Comparison of ENCODE assay signal across 16 cellular contexts in genomic region chr7:155858521-155859061, GRCh38. TPM values are rescaled to one million over a fixed set of nuclear protein-coding genes. Genes with fewer than 3 reads are reported as not detected.
A peak's percentile ranks its signal among the peaks of the same experiment; 100 is the strongest.
DNase-seq lines count a peak whose midpoint lies in the region; ATAC-seq, FAIRE-seq and TF ChIP-seq lines count a peak whose summit lies in the region.
"Had no signal": no experiment of that assay in that cellular context is flagged by ENCODE, and none has a peak within 500 bp of the region (broad histone marks: within the 10 kb centered on the region; RNA-seq: fewer than 3 reads in every experiment).

No MANE protein-coding gene starts in this region.

- no peak for ATAC-seq in GM12878
- no peak for ATAC-seq in HG03521 (IDR thresholded peaks at IDR 0.05; ENCODE audit: unreplicated experiment)
- no peak for ATAC-seq in psoas muscle
- ATAC-seq: foreskin keratinocyte had no signal

- peak; percentile 65 for FAIRE-seq in HTR-8/SVneo (lab: Jason Lieb, UNC)
- FAIRE-seq in GM12878 (lab: Jason Lieb, UNC), result no peak

- no peaks in the 10 kb centered on the region for H3K79me2 ChIP-seq in GM12878 (ENCODE audit: control insufficient read depth, insufficient read depth, low read length)

- no TSS peak for BruUV-seq in GM12878 (replicated peaks; lab: Mats Ljungman, UMichigan)

- H3K9me3 ChIP-seq in GM12878 (replicated peaks; ENCODE audit: control insufficient read depth, insufficient read depth, low read length) (no peaks in the 10 kb centered on the region), psoas muscle (peaks cover 6% of the 10 kb centered on the region)
- H3K9me3 ChIP-seq in CD4-positive, alpha-beta memory T cell (ENCODE audit: control insufficient read depth in 1 of 2, low read length in 2 of 2), result no peaks in the 10 kb centered on the region

- SMC1A ChIA-PET in GM12878 (lab: Charles Lee; ENCODE audit: uncharacterized antibody, unreplicated experiment), result interaction anchor here (0.6 kb wide), 1 partner anchor 15 kb away, joined by 3 read pairs; no protein-coding TSS in a partner anchor

- 14% methylated on average over 3 of the region's 3 CpGs for WGBS in GM12878 (ENCODE audit: insufficient coverage, insufficient replicate concordance, low lambda C conversion rate, missing lambda C conversion rate)
- WGBS in psoas muscle, 3 donors, result 35 to 47% (median 36%) methylated on average over 3 of the region's 3 CpGs

- POLR2A ChIA-PET in GM12878 (lab: Charles Lee), result no interaction called here
- POLR2A ChIA-PET in CD4-positive, alpha-beta memory T cell (lab: Charles Lee; ENCODE audit: partially characterized antibody), result no interaction called here

- H3K4me1 Mint-ChIP-seq in CD4-positive, alpha-beta memory T cell, result no peaks in the 10 kb centered on the region
- H3K4me1 Mint-ChIP-seq: activated naive CD8-positive, alpha-beta T cell treated with anti-CD3 and anti-CD28 coated beads for 36 hours; immature natural killer cell had no signal

- H3K4me3 Mint-ChIP-seq in CD4-positive, alpha-beta memory T cell, result no peak overlapping the region
- H3K4me3 Mint-ChIP-seq: activated naive CD8-positive, alpha-beta T cell treated with anti-CD3 and anti-CD28 coated beads for 36 hours; dendritic cell treated with granulocyte-macrophage colony-stimulating factor and Interleukin-4, amounts not matched to agents 40 ng/mL and 50 ng/mL, for 4 days; immature natural killer cell had no signal

- H4K20me1 ChIP-seq in GM12878 (ENCODE audit: control insufficient read depth, insufficient read depth), result no peaks in the 10 kb centered on the region

- CTCF ChIA-PET in GM12878 (lab: Yijun Ruan, JAX), result no interaction called here
- CTCF ChIA-PET in CD4-positive, alpha-beta memory T cell (lab: Charles Lee; ENCODE audit: partially characterized antibody), result no interaction called here

- H3K4me3 ChIP-seq in GM12878 (no peak overlapping the region), psoas muscle (no peak overlapping the region)
- no peak overlapping the region for H3K4me3 ChIP-seq in CD4-positive, alpha-beta memory T cell (ENCODE audit: low read length in 2 of 2)

- H3K27me3 ChIP-seq in GM12878 (replicated peaks in 1 of 2; ENCODE audit: control insufficient read depth in 2 of 2, insufficient read depth in 2 of 2, low read length in 1 of 2) (no peaks in the 10 kb centered on the region), psoas muscle (ENCODE audit: insufficient read depth in 3 of 3, low read length in 2 of 3) (peaks cover 0 to 6% (median 2%) of the 10 kb centered on the region in 3 donors)
- no peaks in the 10 kb centered on the region for H3K27me3 ChIP-seq in CD4-positive, alpha-beta memory T cell (ENCODE audit: insufficient read depth, low read length)
- H3K27me3 ChIP-seq: foreskin keratinocyte had no signal

- H3K4me2 ChIP-seq in GM12878 (ENCODE audit: control insufficient read depth, insufficient read depth), result no peak overlapping the region

- no peak for TF ChIP-seq CTCF in GM12878 (IDR thresholded peaks at IDR 0.05 in 2 of 3, conservative IDR thresholded peaks at IDR 0.05 in 1 of 3; ENCODE audit: control insufficient read depth in 2 of 3, extremely low read depth in 1 of 3, insufficient read depth in 1 of 3, low read depth in 3 of 3, low read length in 3 of 3)
- no peak for TF ChIP-seq CTCF in psoas muscle (IDR thresholded peaks at IDR 0.05)

- H3K4me1 ChIP-seq in GM12878 (ENCODE audit: control insufficient read depth, insufficient read depth, low read length) (no peaks in the 10 kb centered on the region), psoas muscle (no peaks in the 10 kb centered on the region)
- no peaks in the 10 kb centered on the region for H3K4me1 ChIP-seq in CD4-positive, alpha-beta memory T cell (ENCODE audit: insufficient read depth, low read length)
- H3K4me1 ChIP-seq: foreskin keratinocyte had no signal

- in situ Hi-C loops in ACHN (cut with HindIII; ENCODE audit: low pct_ligation_motif_present, low pct_unique_long_range_greater_than_20kb, low sequenced_read_pairs), result no loop called here
- in situ Hi-C loops in GM12878 (cut with MboI), result no loop called here

- no peak overlapping the region for H3K27ac Mint-ChIP-seq in CD4-positive, alpha-beta memory T cell
- H3K27ac Mint-ChIP-seq: activated naive CD8-positive, alpha-beta T cell treated with anti-CD3 and anti-CD28 coated beads for 36 hours; dendritic cell treated with granulocyte-macrophage colony-stimulating factor and Interleukin-4, amounts not matched to agents 40 ng/mL and 50 ng/mL, for 4 days; immature natural killer cell had no signal

- no peak for TF ChIP-seq RAD21 in GM12878 (IDR thresholded peaks at IDR 0.05; ENCODE audit: insufficient read depth, low read depth, low read length)

- no peak overlapping the region for H3K9ac ChIP-seq in GM12878 (ENCODE audit: control insufficient read depth, insufficient read depth, low read length)

- DNase-seq in ACHN, result peak; percentile 74
- DNase-seq in HTR-8/SVneo (ENCODE audit: insufficient read length, low spot score), result peak; percentile 30
- no peak for DNase-seq in GM12878 (ENCODE audit: low read depth, low spot score)
- peak; percentile 77 for DNase-seq in kidney tubule cell (ENCODE audit: low spot score)
- DNase-seq in CD4-positive, alpha-beta memory T cell, result no peak
- no peak for DNase-seq in NCI-H2171 treated with DMSO at 0.1 percent for 48 hours (lab: John Stamatoyannopoulos, UW)
- no peak for DNase-seq in psoas muscle
- DNase-seq: activated naive CD8-positive, alpha-beta T cell treated with anti-CD3 and anti-CD28 coated beads for 36 hours; DMS79 treated with DMSO at 0.1 percent for 48 hours; immature natural killer cell; NCI-H1048; NCI-H446 treated with DMSO at 0.1 percent for 48 hours; posterior cingulate gyrus had no signal

- intact Hi-C loops in GM12878 (cut with micrococcal nuclease; ENCODE audit: unreplicated experiment) (no loop called here), psoas muscle (cut with DNase I) (no loop called here)
- intact Hi-C loops in CD4-positive, alpha-beta memory T cell (cut with micrococcal nuclease), result no loop called here

- peaks cover 1 to 3% of the 10 kb centered on the region in 2 donors for H3K27me3 Mint-ChIP-seq in CD4-positive, alpha-beta memory T cell
- H3K27me3 Mint-ChIP-seq: dendritic cell treated with granulocyte-macrophage colony-stimulating factor and Interleukin-4, amounts not matched to agents 40 ng/mL and 50 ng/mL, for 4 days had no signal

- H2AFZ ChIP-seq in GM12878 (ENCODE audit: control insufficient read depth, low read depth, low read length), result no peak overlapping the region

- no peak overlapping the region for H3K27ac ChIP-seq in GM12878 (ENCODE audit: control insufficient read depth, insufficient read depth)
- no peak overlapping the region for H3K27ac ChIP-seq in CD4-positive, alpha-beta memory T cell (ENCODE audit: low read depth, low read length)
- H3K27ac ChIP-seq in psoas muscle, result no peak overlapping the region
- H3K27ac ChIP-seq: foreskin keratinocyte had no signal

- H3K36me3 ChIP-seq in GM12878 (ENCODE audit: control insufficient read depth in 2 of 2, insufficient read depth in 2 of 2, low read length in 1 of 2), result no peaks in the 10 kb centered on the region
- no peaks in the 10 kb centered on the region for H3K36me3 ChIP-seq in CD4-positive, alpha-beta memory T cell (ENCODE audit: insufficient read depth, low read length)
- no peaks in the 10 kb centered on the region for H3K36me3 ChIP-seq in psoas muscle (ENCODE audit: insufficient read depth in 1 of 2, low read depth in 1 of 2)

- no peaks in the 10 kb centered on the region for H3K36me3 Mint-ChIP-seq in CD4-positive, alpha-beta memory T cell
- H3K36me3 Mint-ChIP-seq: activated naive CD8-positive, alpha-beta T cell treated with anti-CD3 and anti-CD28 coated beads for 36 hours; immature natural killer cell had no signal

- no peak for TF ChIP-seq POLR2A in GM12878 (IDR thresholded peaks at IDR 0.05; ENCODE audit: low read depth, low read length)

- H3K9me3 Mint-ChIP-seq in CD4-positive, alpha-beta memory T cell, result peaks cover 0 to 7% (median 1%) of the 10 kb centered on the region in 8 donors
- H3K9me3 Mint-ChIP-seq: dendritic cell treated with granulocyte-macrophage colony-stimulating factor and Interleukin-4, amounts not matched to agents 40 ng/mL and 50 ng/mL, for 4 days had no signal

- no peak for TF ChIP-seq EP300 in GM12878 (IDR thresholded peaks at IDR 0.05; ENCODE audit: borderline replicate concordance in 1 of 2, control insufficient read depth in 1 of 2, low read depth in 2 of 2, low read length in 2 of 2)

- RAD21 ChIA-PET in GM12878 (lab: Charles Lee; ENCODE audit: unreplicated experiment), result no interaction called here

RNA-seq across cellular contexts. Expression of gene SHH, which starts 46.3 kb away (rescaled TPM):
- total RNA-seq in GM12878 (2013; cell fraction: nucleolus; rRNA removed), result not detected in 2 replicates
- total RNA-seq in GM12878 (2014; rRNA removed) (not detected in 2 replicates), GM12878 (2014; rRNA removed; fragmentation: Illumina TruSeq; extraction: Trizol) (not detected in 2 replicates), GM12878 (2021) (not detected in 2 replicates), psoas muscle (not detected)
- polyA plus RNA-seq in GM12878 (2011; ENCODE audit: low read depth), result not detected
- polyA plus RNA-seq in GM12878 (2011; rRNA removed) (not detected in 2 replicates), GM12878 (2014; fragmentation: Illumina TruSeq; extraction: Trizol) (not detected in 2 replicates), GM12878 (2014; fragmentation: Nextera tagmentation; extraction: Ambion mirVana) (not detected), GM12878 (2014; rRNA removed) (not detected in 2 replicates), GM12878 (2016; fragmentation: Nextera tagmentation; extraction: Ambion mirVana) (not detected), psoas muscle (under 1 TPM in 2 of 3 donors, not detected in 1; 0.01 TPM)
- polyA plus RNA-seq in GM12878 (2011; cell fraction: cytosol; rRNA removed), result 0.02 TPM in 1 of 2 replicates, not detected in the other
- 0.01 TPM in 1 of 2 replicates, not detected in the other for polyA plus RNA-seq in GM12878 (2011; cell fraction: nucleus; rRNA removed)
- polyA plus RNA-seq in GM12878 (2012), result not detected in 2 replicates
- polyA minus RNA-seq in GM12878 (2011; rRNA and poly(A)+ RNA removed), result not detected in 2 replicates
- polyA minus RNA-seq in GM12878 (2011; cell fraction: cytosol; rRNA and poly(A)+ RNA removed), result not detected in 2 replicates
- not detected in 2 replicates for polyA minus RNA-seq in GM12878 (2011; cell fraction: nucleus; rRNA and poly(A)+ RNA removed)
- total RNA-seq in CD4-positive, alpha-beta memory T cell, result not detected
- polyA plus RNA-seq in CD4-positive, alpha-beta memory T cell, result under 1 TPM in 1 of 2 donors, not detected in 1; 0.03 TPM
- total RNA-seq: activated naive CD8-positive, alpha-beta T cell treated with anti-CD3 and anti-CD28 coated beads for 36 hours had no signal
- polyA plus RNA-seq: immature natural killer cell had no signal

Comparison
In these comparisons a context has a peak if more than half of its experiments do, and no peak if none do; other contexts are left out.
1. DNase-seq: peak in ACHN (single experiment), HTR-8/SVneo (single experiment) and kidney tubule cell (single experiment); none in GM12878 (single experiment), CD4-positive, alpha-beta memory T cell (0 of 5), NCI-H2171 treated with DMSO at 0.1 percent for 48 hours (single experiment) and psoas muscle (0 of 2).